ENCODE assay signal across 8 cellular contexts in the genomic region with DNA sequence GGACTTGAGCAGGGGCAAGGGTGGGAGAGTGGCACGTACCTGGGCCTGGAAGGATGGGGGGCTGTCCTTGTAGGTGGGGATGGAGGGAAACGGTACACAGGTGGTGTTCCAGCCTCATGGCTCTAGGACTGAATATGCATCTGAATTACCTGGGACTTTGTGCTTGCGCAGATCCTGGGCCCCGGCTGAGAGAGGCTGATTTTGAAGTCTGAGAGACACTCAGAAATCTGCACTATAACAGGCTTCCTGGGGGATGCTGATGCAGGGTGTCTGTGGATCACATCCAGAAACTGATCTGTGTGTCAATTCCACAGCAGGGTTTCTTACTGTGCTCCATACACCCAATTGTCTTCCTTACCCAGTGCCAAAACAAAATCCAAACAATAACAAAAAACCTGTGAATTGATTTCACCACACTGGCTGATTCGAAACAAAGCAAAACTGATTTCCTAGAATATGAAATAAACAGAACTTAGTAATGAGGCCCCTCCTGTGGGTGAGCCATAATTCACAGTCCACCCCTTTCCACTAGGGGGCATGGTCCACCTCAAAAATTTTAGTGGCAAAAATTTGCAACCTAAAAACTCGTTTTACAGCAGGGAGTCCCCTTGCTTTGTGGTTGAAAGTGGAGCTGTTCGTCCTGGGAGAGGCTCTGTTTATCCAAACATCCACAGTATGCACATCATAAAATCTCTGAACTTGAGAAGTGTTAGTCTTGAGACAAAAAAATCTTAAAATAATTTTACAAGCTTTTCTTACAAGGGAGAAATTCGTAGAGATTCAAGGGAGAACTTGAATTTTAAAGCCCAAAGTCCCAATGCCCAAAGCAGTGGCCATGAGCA. TPM values are rescaled to one million over a fixed set of nuclear protein-coding genes. Genes with fewer than 3 reads are reported as not detected.
DNase-seq lines count a peak whose midpoint lies in the region; ATAC-seq and TF ChIP-seq lines count a peak whose summit lies in the region.

No MANE protein-coding gene starts in this region.

- ATAC-seq in GM18505 (IDR thresholded peaks at IDR 0.05; ENCODE audit: unreplicated experiment), result no peak

- no peaks in the 10 kb centered on the region for H3K27me3 ChIP-seq in esophagus squamous epithelium
- H3K27me3 ChIP-seq in suprapubic skin, result no peaks in the 10 kb centered on the region

- intact Hi-C loops in esophagus squamous epithelium (cut with DNase I), result no loop called here

- peaks cover 15 to 72% (median 20%) of the 10 kb centered on the region in 3 donors for H3K4me1 ChIP-seq in esophagus squamous epithelium
- peaks cover 58% of the 10 kb centered on the region for H3K4me1 ChIP-seq in suprapubic skin

- no peak overlapping the region for H3K4me3 Mint-ChIP-seq in nephron

- H3K4me3 ChIP-seq in esophagus squamous epithelium (no peak overlapping the region), suprapubic skin (no peak overlapping the region)

- H3K36me3 ChIP-seq in esophagus squamous epithelium, result no peaks in the 10 kb centered on the region
- H3K36me3 ChIP-seq in suprapubic skin, result no peaks in the 10 kb centered on the region

- TF ChIP-seq EP300 in suprapubic skin (IDR thresholded peaks at IDR 0.05), result no peak

- no peaks in the 10 kb centered on the region for H3K9me3 ChIP-seq in esophagus squamous epithelium
- H3K9me3 ChIP-seq in suprapubic skin, result no peaks in the 10 kb centered on the region

- TF ChIP-seq CTCF in esophagus squamous epithelium (IDR thresholded peaks at IDR 0.05) (peak; percentile 75 to 88 (median 84)), nephron (IDR thresholded peaks at IDR 0.05; ENCODE audit: unreplicated experiment in 3 of 3) (peak; percentile 46 to 57 (median 52)), suprapubic skin (IDR thresholded peaks at IDR 0.05) (peak; percentile 63 to 86)

- WGBS in esophagus squamous epithelium, 2 donors, result 44 to 50% methylated on average over 7 of the region's 8 CpGs
- WGBS in suprapubic skin, result 52% methylated on average over 7 of the region's 8 CpGs

- peaks cover 24% of the 10 kb centered on the region for H3K9me3 Mint-ChIP-seq in nephron

- peaks cover 18% of the 10 kb centered on the region for H3K4me1 Mint-ChIP-seq in nephron

- H3K36me3 Mint-ChIP-seq in nephron (ENCODE audit: low read depth), result peaks cover 3% of the 10 kb centered on the region

- DNase-seq in NCI-H187 (lab: John Stamatoyannopoulos, UW), result peak; percentile 11 to 22
- DNase-seq in NCI-H187 treated with DMSO at 0.1 percent for 48 hours (lab: John Stamatoyannopoulos, UW), result no peak
- DNase-seq in NCI-H345 (lab: John Stamatoyannopoulos, UW), result peak; percentile 27
- DNase-seq in activated T-cell treated with anti-CD3 and anti-CD28 coated beads for 4 hours, result peak; percentile 61
- DNase-seq in esophagus squamous epithelium (lab: John Stamatoyannopoulos, UW), result no peak
- DNase-seq in suprapubic skin (ENCODE audit: low spot score in 2 of 2), result no peak

- peak overlapping the region; percentile 58 to 75 (median 70) for H3K27ac Mint-ChIP-seq in nephron

- H3K27me3 Mint-ChIP-seq in nephron (ENCODE audit: low read depth), result peaks cover 6% of the 10 kb centered on the region

- TF ChIP-seq POLR2A in esophagus squamous epithelium (IDR thresholded peaks at IDR 0.05) (no peak), suprapubic skin (IDR thresholded peaks at IDR 0.05) (no peak), GM18505 (IDR thresholded peaks at IDR 0.05; ENCODE audit: borderline replicate concordance, extremely low read depth, insufficient read depth, insufficient read length) (no peak)

- peak overlapping the region; percentile 41 to 84 (median 62) for H3K27ac ChIP-seq in esophagus squamous epithelium
- no peak overlapping the region for H3K27ac ChIP-seq in suprapubic skin

RNA-seq across cellular contexts. Expression of a gene that starts 32.0 kb away (rescaled TPM):
- total RNA-seq in esophagus squamous epithelium (10 to 100 TPM; 23.4 to 56.3 (median 35.9) TPM), suprapubic skin (10 to 100 TPM; 68.2 to 91.6 (median 78.8) TPM)

Comparison
In these comparisons a context has a peak if more than half of its experiments do, and no peak if none do; other contexts are left out.
1. DNase-seq: peak in NCI-H187 (2 of 2), NCI-H345 (single experiment) and activated T-cell treated with anti-CD3 and anti-CD28 coated beads for 4 hours (single experiment); none in NCI-H187 treated with DMSO at 0.1 percent for 48 hours (single experiment), esophagus squamous epithelium (single experiment) and suprapubic skin (0 of 2).
2. Peak in every context shown above with its lines, with median percentiles within 50 percentile points of each other: CTCF ChIP-seq.